19 cellular contexts compared by ENCODE assay signal in the genomic region with DNA sequence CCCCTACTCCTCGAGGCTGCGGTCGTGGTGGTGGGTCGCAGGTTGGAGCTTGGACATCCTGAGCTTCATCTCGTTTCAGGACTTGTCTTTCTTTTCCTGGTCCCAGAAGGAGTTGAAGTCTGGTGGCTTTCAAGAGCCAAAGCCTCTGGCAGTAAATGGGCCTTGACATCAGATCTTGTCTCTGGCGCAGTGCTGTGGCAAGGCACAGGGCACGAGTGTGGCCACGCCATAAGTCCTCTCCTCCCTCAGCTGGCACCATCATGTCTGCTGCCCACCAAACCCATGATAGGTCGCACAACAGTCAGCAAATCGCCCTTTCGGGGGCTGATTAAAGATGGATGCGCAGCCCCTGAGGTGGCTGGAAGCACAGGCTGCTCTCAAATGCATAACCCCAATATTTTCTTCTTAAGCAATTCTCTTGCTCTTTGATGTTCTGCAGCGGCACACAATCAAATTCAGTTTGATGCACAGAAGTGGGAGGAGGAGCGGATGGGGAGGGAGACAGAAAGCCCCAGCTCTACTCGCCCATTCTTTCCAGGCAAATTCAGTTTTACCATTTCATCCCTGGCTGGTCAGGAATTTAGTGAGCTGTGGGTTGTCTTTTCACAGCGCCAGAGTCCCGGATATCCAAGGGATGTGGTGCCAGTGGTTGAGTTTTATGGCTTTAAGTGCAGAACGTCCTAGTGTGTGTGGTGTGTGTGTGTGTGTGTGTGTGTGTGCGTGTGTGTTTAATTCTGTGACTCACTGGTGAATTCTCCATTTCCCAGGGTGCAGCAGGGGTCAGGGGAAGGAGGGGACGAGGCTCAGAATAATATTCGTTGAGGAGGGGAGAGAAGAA.
DNase-seq lines count a peak whose midpoint lies in the region; ATAC-seq and TF ChIP-seq lines count a peak whose summit lies in the region.
"Had no signal": no experiment of that assay in that cellular context is flagged by ENCODE, and none has a peak within 500 bp of the region (broad histone marks: within the 10 kb centered on the region; RNA-seq: fewer than 3 reads in every experiment).

No MANE protein-coding gene starts in this region.

- POLR2A ChIA-PET in PC-3 (lab: Charles Lee; ENCODE audit: unreplicated experiment), result no interaction called here

- H3K27me3 ChIP-seq in foreskin keratinocyte (peaks cover 5% of the 10 kb centered on the region), aorta (ENCODE audit: control insufficient read depth in 1 of 2, insufficient read depth in 2 of 2, low read length in 1 of 2) (no peaks in the 10 kb centered on the region), PC-3 (ENCODE audit: low read length) (peaks cover 77% of the 10 kb centered on the region)
- H3K27me3 ChIP-seq: ascending aorta, left lung, SJCRH30 had no signal

- H3K36me3 ChIP-seq in aorta (ENCODE audit: control insufficient read depth in 1 of 2, insufficient read depth in 2 of 2, low read length in 1 of 2) (no peaks in the 10 kb centered on the region), PC-3 (ENCODE audit: low read depth, low read length) (no peaks in the 10 kb centered on the region)
- H3K36me3 ChIP-seq: ascending aorta, esophagus muscularis mucosa, left lung, SJCRH30, WERI-Rb-1 had no signal

- intact Hi-C loops in aorta (cut with DNase I) (no loop called here), PC-3 (cut with micrococcal nuclease) (no loop called here)

- H4K20me1 ChIP-seq in PC-3 (ENCODE audit: low read length), result no peaks in the 10 kb centered on the region

- no peaks in the 10 kb centered on the region for H3K9me2 ChIP-seq in PC-3 (replicated peaks; ENCODE audit: low read length)

- no peak overlapping the region for H3K4me2 ChIP-seq in PC-3 (ENCODE audit: low read length)

- TF ChIP-seq CTCF in foreskin keratinocyte (conservative IDR thresholded peaks at IDR 0.05) (no peak), PC-3 (conservative IDR thresholded peaks at IDR 0.05; ENCODE audit: low read depth, low read length) (no peak)

- no TSS peak for BruUV-seq in PC-3 (replicated peaks; lab: Mats Ljungman, UMichigan)

- DNase-seq in Ammon's horn (ENCODE audit: low spot score) (peak; percentile 46), SW480 (ENCODE audit: low spot score) (peak; percentile 85), kidney glomerular epithelial cell (lab: John Stamatoyannopoulos, UW) (peak; percentile 73), putamen (ENCODE audit: low spot score) (peak; percentile 71), foreskin keratinocyte (no peak), aorta (no peak), PC-3 (no peak)
- no peak for DNase-seq in stimulated activated CD4-positive, alpha-beta T cell treated with anti-CD3 and anti-CD28 coated beads, Interleukin-4, amount 100 ng/mL, for 4 hours
- DNase-seq: activated CD4-positive, alpha-beta T cell treated with anti-CD3 and anti-CD28 coated beads, Interleukin-2, amount 50 U/mL, for 1 hour; NCI-H1417; NCI-H2107; NK-92 treated with Interleukin-12 subunit alpha and Interleukin-12 subunit beta, amount 100 ng/mL, for 24 hours; SJCRH30; stimulated activated CD4-positive, alpha-beta T cell treated with anti-CD3 and anti-CD28 coated beads, Interleukin-1b, Interleukin-23, amount 100 ng/mL, for 48 hours had no signal

- H3F3A ChIP-seq in PC-3 (ENCODE audit: low read length, unreplicated experiment), result no peaks in the 10 kb centered on the region

- H3K9ac ChIP-seq in PC-3 (ENCODE audit: low read length), result no peak overlapping the region

- CTCF ChIA-PET in PC-3 (lab: Charles Lee), result no interaction called here

- H3K9me3 ChIP-seq in aorta (ENCODE audit: control insufficient read depth, low read length), result no peaks in the 10 kb centered on the region
- H3K9me3 ChIP-seq in PC-3 (ENCODE audit: low read length), result no peaks in the 10 kb centered on the region
- H3K9me3 ChIP-seq: ascending aorta, esophagus muscularis mucosa, left lung, SJCRH30 had no signal

- H3K4me3 ChIP-seq in aorta (ENCODE audit: low read length in 2 of 2) (no peak overlapping the region), PC-3 (ENCODE audit: low read length) (no peak overlapping the region)
- H3K4me3 ChIP-seq: ascending aorta, esophagus muscularis mucosa, left lung, SJCRH30 had no signal

- H3K27ac ChIP-seq in foreskin keratinocyte, result no peak overlapping the region
- no peak overlapping the region for H3K27ac ChIP-seq in aorta (ENCODE audit: low read depth in 1 of 2, low read length in 2 of 2)
- no peak overlapping the region for H3K27ac ChIP-seq in PC-3 (ENCODE audit: low read length)
- H3K27ac ChIP-seq: ascending aorta, esophagus muscularis mucosa, left lung, SJCRH30 had no signal

- H3K79me2 ChIP-seq in PC-3 (ENCODE audit: low read length), result no peaks in the 10 kb centered on the region

- ATAC-seq in foreskin keratinocyte (no peak), aorta (ENCODE audit: low FRiP score) (no peak), PC-3 (no peak)
- ATAC-seq: left lung; stimulated activated memory B cell treated with anti-CD40 and anti-IgM and Interleukin-4, amounts not matched to agents 10 μg/mL and 1 μg/mL and 100 μg/mL, for 72 hours had no signal

- WGBS in aorta, 2 donors, result 65 to 67% methylated on average over 21 of the region's 21 CpGs

- H2AFZ ChIP-seq in PC-3 (ENCODE audit: low read length), result no peak overlapping the region

- no peaks in the 10 kb centered on the region for H3K4me1 ChIP-seq in foreskin keratinocyte
- no peaks in the 10 kb centered on the region for H3K4me1 ChIP-seq in aorta (ENCODE audit: control insufficient read depth in 1 of 2, insufficient read depth in 2 of 2, low read length in 2 of 2)
- H3K4me1 ChIP-seq in PC-3 (ENCODE audit: insufficient read depth, low read length), result no peaks in the 10 kb centered on the region
- H3K4me1 ChIP-seq: ascending aorta, esophagus muscularis mucosa, left lung, SJCRH30 had no signal

Comparison
In these comparisons a context has a peak if more than half of its experiments do, and no peak if none do; other contexts are left out.
1. DNase-seq: peak in Ammon's horn (single experiment), SW480 (single experiment), kidney glomerular epithelial cell (single experiment) and putamen (single experiment); none in foreskin keratinocyte (0 of 2), stimulated activated CD4-positive, alpha-beta T cell treated with anti-CD3 and anti-CD28 coated beads, Interleukin-4, amount 100 ng/mL, for 4 hours (0 of 2), aorta (0 of 2) and PC-3 (single experiment).